Comparison of ENCODE assay signal across 8 cellular contexts in genomic region chr7:44597181-44597580, GRCh38. TPM values are rescaled to one million over a fixed set of nuclear protein-coding genes. Genes with fewer than 3 reads are reported as not detected.
"Had no signal": no experiment of that assay in that cellular context is flagged by ENCODE, and none has a peak within 500 bp of the region (broad histone marks: within the 10 kb centered on the region; RNA-seq: fewer than 3 reads in every experiment).

No MANE protein-coding gene starts in this region.

RNA-seq across cellular contexts. Expression of gene NPC1L1, which starts 56.1 kb away (rescaled TPM):
- total RNA-seq: dermis blood vessel endothelial cell, dermis microvascular lymphatic vessel endothelial cell, endothelial cell of umbilical vein, esophagus mucosa, fibroblast of villous mesenchyme, foreskin keratinocyte, frontal cortex, glomerular endothelial cell had no signal
- polyA plus RNA-seq: endothelial cell of umbilical vein, foreskin keratinocyte had no signal
